ENCODE assay signal across 1 cellular context in the genomic region with DNA sequence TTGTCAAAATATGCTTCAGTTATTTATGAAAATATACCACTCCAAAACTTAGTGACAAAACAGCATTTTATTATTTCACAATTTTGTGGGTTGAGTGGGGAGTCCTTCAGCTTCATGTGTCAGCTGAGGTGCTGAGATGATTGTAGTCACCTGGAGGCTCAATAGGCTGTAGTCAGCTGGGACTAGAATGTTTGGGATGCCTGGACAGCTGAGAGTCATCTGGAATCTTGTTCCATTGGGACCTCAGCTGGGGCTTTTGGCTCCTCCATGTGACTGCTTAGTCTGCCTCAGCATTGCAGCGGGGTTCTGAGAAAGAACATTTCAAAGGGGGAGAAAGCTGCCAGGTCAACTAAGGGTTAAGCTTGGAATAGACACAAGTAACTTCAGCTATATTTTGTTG.
TF ChIP-seq lines count a peak whose summit lies in the region.

No MANE protein-coding gene starts in this region.

TF ChIP-seq in GM12878, 131 proteins besides CTCF, POLR2A, EP300 and RAD21 (continued from another document):
- no peak for TF ChIP-seq USF2 (IDR thresholded peaks at IDR 0.05; ENCODE audit: borderline replicate concordance, low read depth, low read length)
- no peak for TF ChIP-seq GABPA (IDR thresholded peaks at IDR 0.05; ENCODE audit: low read depth)
- TF ChIP-seq ETV6 (conservative IDR thresholded peaks at IDR 0.05 in 1 of 2, IDR thresholded peaks at IDR 0.05 in 1 of 2; ENCODE audit: borderline replicate concordance in 1 of 2, low read depth in 1 of 2): no peak
- no peak for TF ChIP-seq SIN3A (IDR thresholded peaks at IDR 0.05; ENCODE audit: low read depth, low read length)
- no peak for TF ChIP-seq POLR2AphosphoS5 (IDR thresholded peaks at IDR 0.05; ENCODE audit: low read length)
- TF ChIP-seq, protein P1, sequence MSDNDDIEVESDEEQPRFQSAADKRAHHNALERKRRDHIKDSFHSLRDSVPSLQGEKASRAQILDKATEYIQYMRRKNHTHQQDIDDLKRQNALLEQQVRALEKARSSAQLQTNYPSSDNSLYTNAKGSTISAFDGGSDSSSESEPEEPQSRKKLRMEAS (IDR thresholded peaks at IDR 0.05; ENCODE audit: low read depth, low read length): no peak
- no peak for TF ChIP-seq ZBTB11 (CRISPR knock-in tag; IDR thresholded peaks at IDR 0.05)
- TF ChIP-seq MXI1 (IDR thresholded peaks at IDR 0.05; ENCODE audit: low read depth, low read length): no peak
- TF ChIP-seq IRF4 (IDR thresholded peaks at IDR 0.05; ENCODE audit: low read depth, low read length): no peak
TF ChIP-seq in GM12878: peak in this region for 0.
